ENCODE assay signal across 15 cellular contexts in genomic region chr20:17878912-17879602, GRCh38.
DNase-seq lines count a peak whose midpoint lies in the region; ATAC-seq and TF ChIP-seq lines count a peak whose summit lies in the region.
"Had no signal": no experiment of that assay in that cellular context is flagged by ENCODE, and none has a peak within 500 bp of the region (broad histone marks: within the 10 kb centered on the region; RNA-seq: fewer than 3 reads in every experiment).

No MANE protein-coding gene starts in this region.

- H3K9me3 Mint-ChIP-seq in activated CD8-positive, alpha-beta T cell treated with anti-CD3 and anti-CD28 coated beads, Interleukin-2, amount 10 ng/mL, durations not matched to agents 7 days and 5 days (ENCODE audit: insufficient read depth): no peaks in the 10 kb centered on the region
- no peaks in the 10 kb centered on the region for H3K9me3 Mint-ChIP-seq in stimulated activated naive CD8-positive, alpha-beta T cell treated with anti-CD3 and anti-CD28 coated beads, Interleukin-15, Interleukin-2, amounts not matched to agents 100 ng/mL and 50 ng/mL, for 24 hours

- peaks cover 8% of the 10 kb centered on the region for H3K27me3 Mint-ChIP-seq in activated CD8-positive, alpha-beta T cell treated with anti-CD3 and anti-CD28 coated beads, Interleukin-2, amount 10 ng/mL, durations not matched to agents 7 days and 5 days (ENCODE audit: low read depth)
- no peaks in the 10 kb centered on the region for H3K27me3 Mint-ChIP-seq in stimulated activated naive CD8-positive, alpha-beta T cell treated with anti-CD3 and anti-CD28 coated beads, Interleukin-15, Interleukin-2, amounts not matched to agents 100 ng/mL and 50 ng/mL, for 24 hours

- no peak overlapping the region for H3K4me3 Mint-ChIP-seq in activated CD8-positive, alpha-beta T cell treated with anti-CD3 and anti-CD28 coated beads, Interleukin-2, amount 10 ng/mL, durations not matched to agents 7 days and 5 days
- H3K4me3 Mint-ChIP-seq in stimulated activated naive CD8-positive, alpha-beta T cell treated with anti-CD3 and anti-CD28 coated beads, Interleukin-15, Interleukin-2, amounts not matched to agents 100 ng/mL and 50 ng/mL, for 24 hours: peak overlapping the region; percentile 51

- no peaks in the 10 kb centered on the region for H3K36me3 Mint-ChIP-seq in activated CD8-positive, alpha-beta T cell treated with anti-CD3 and anti-CD28 coated beads, Interleukin-2, amount 10 ng/mL, durations not matched to agents 7 days and 5 days (ENCODE audit: low read depth)
- no peaks in the 10 kb centered on the region for H3K36me3 Mint-ChIP-seq in stimulated activated naive CD8-positive, alpha-beta T cell treated with anti-CD3 and anti-CD28 coated beads, Interleukin-15, Interleukin-2, amounts not matched to agents 100 ng/mL and 50 ng/mL, for 24 hours (ENCODE audit: low read depth)

- CTCF ChIA-PET in activated CD8-positive, alpha-beta T cell treated with anti-CD3 and anti-CD28 coated beads, Interleukin-2, amount 10 ng/mL, durations not matched to agents 7 days and 5 days (lab: Charles Lee): interaction anchor here (0.7 to 1.2 kb wide), 3 partner anchors 19 to 47 kb away, joined by 3 to 4 read pairs (median 4); no protein-coding TSS in a partner anchor

- peak; percentile 23 for TF ChIP-seq CTCF in HFF-Myc (IDR thresholded peaks at IDR 0.05; ENCODE audit: low read depth, low read length, missing control alignments)

- H3K4me1 Mint-ChIP-seq in activated CD8-positive, alpha-beta T cell treated with anti-CD3 and anti-CD28 coated beads, Interleukin-2, amount 10 ng/mL, durations not matched to agents 7 days and 5 days (ENCODE audit: low read depth): peaks cover 19% of the 10 kb centered on the region
- peaks cover 39% of the 10 kb centered on the region for H3K4me1 Mint-ChIP-seq in stimulated activated naive CD8-positive, alpha-beta T cell treated with anti-CD3 and anti-CD28 coated beads, Interleukin-15, Interleukin-2, amounts not matched to agents 100 ng/mL and 50 ng/mL, for 24 hours (ENCODE audit: low read depth)

- ATAC-seq in activated CD8-positive, alpha-beta T cell treated with anti-CD3 and anti-CD28 coated beads, Interleukin-2, amount 10 ng/mL, durations not matched to agents 7 days and 5 days: peak; percentile 51

- POLR2A ChIA-PET in activated CD8-positive, alpha-beta T cell treated with anti-CD3 and anti-CD28 coated beads, Interleukin-2, amount 10 ng/mL, durations not matched to agents 7 days and 5 days (lab: Charles Lee): no interaction called here

- peak; percentile 30 to 45 for DNase-seq in activated T-cell treated with anti-CD3 and anti-CD28 coated beads, Interleukin-2, amount 50 U/mL, for 48 hours
- DNase-seq in activated T-cell treated with anti-CD3 and anti-CD28 coated beads for 4 hours: no peak
- no peak for DNase-seq in HFF-Myc (ENCODE audit: extremely low read depth, low read depth)
- peak; percentile 51 for DNase-seq in activated CD8-positive, alpha-beta T cell treated with anti-CD3 and anti-CD28 coated beads, Interleukin-2, amount 10 ng/mL, durations not matched to agents 7 days and 5 days
- no peak for DNase-seq in T-helper 9 cell
- no peak for DNase-seq in DMS79 (lab: John Stamatoyannopoulos, UW)
- no peak for DNase-seq in Kasumi-1 (lab: John Stamatoyannopoulos, UW)
- DNase-seq: activated effector memory CD4-positive, alpha-beta T cell treated with Interleukin-2 at 50 U/mL for 16 hours; caudate nucleus; esophagus squamous epithelium; GDM1; NCI-H2029 treated with DMSO at 0.1 percent for 48 hours; stimulated activated CD4-positive, alpha-beta T cell treated with anti-CD3 and anti-CD28 coated beads, Interleukin-4, amount 100 ng/mL, for 1 hour had no signal

- H3K4me3 ChIP-seq in HFF-Myc (replicated peaks; ENCODE audit: low read depth, low read length): no peak overlapping the region
- H3K4me3 ChIP-seq: esophagus squamous epithelium, prostate gland had no signal

- H3K27ac Mint-ChIP-seq in activated CD8-positive, alpha-beta T cell treated with anti-CD3 and anti-CD28 coated beads, Interleukin-2, amount 10 ng/mL, durations not matched to agents 7 days and 5 days: no peak overlapping the region
- peak overlapping the region; percentile 91 for H3K27ac Mint-ChIP-seq in stimulated activated naive CD8-positive, alpha-beta T cell treated with anti-CD3 and anti-CD28 coated beads, Interleukin-15, Interleukin-2, amounts not matched to agents 100 ng/mL and 50 ng/mL, for 24 hours

Comparison
In these comparisons a context has a peak if more than half of its experiments do, and no peak if none do; other contexts are left out.
1. DNase-seq: peak in activated T-cell treated with anti-CD3 and anti-CD28 coated beads, Interleukin-2, amount 50 U/mL, for 48 hours (2 of 2) and activated CD8-positive, alpha-beta T cell treated with anti-CD3 and anti-CD28 coated beads, Interleukin-2, amount 10 ng/mL, durations not matched to agents 7 days and 5 days (single experiment); none in activated T-cell treated with anti-CD3 and anti-CD28 coated beads for 4 hours (single experiment), HFF-Myc (single experiment), T-helper 9 cell (single experiment), DMS79 (single experiment) and Kasumi-1 (0 of 2).